In the genomic region with DNA sequence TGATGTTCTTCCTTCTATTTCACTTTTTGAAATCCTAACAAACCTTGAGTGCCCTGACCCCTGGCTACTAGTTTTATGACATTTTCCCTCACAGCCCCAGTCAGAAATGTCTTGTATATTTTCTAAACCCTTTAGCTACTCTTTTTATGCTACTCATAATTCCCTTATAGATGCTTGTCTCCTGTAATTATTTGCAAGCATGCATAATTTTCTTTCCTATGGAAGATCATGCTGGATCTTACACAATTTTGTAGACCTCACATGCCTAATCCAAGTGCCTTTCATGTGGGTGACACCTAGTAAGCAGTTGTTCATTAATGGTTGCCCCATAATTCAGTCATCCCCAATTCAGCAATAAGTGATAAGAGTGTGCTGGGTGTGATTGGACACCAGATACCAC, we compare ENCODE assay signal across 11 cellular contexts.
"Had no signal": no experiment of that assay in that cellular context is flagged by ENCODE, and none has a peak within 500 bp of the region (broad histone marks: within the 10 kb centered on the region; RNA-seq: fewer than 3 reads in every experiment).

No MANE protein-coding gene starts in this region.

- FAIRE-seq: H1, H54 had no signal

- H3K9me3 ChIP-seq: HAP-1 had no signal

- H3K9ac ChIP-seq: GM23248 had no signal

- H2AFZ ChIP-seq: GM23248, GM23338 had no signal

- DNase-seq: GM23248, GOT3, H7, H9, HCEC 1CT, HFFc6 had no signal

- H3K4me1 ChIP-seq: HAP-1 had no signal

- H3K4me2 ChIP-seq: GM23338 had no signal

- H3K27ac ChIP-seq: GM23248 had no signal

- ATAC-seq: GM23338, HCT116 had no signal

- H3K4me3 ChIP-seq: GM23248, GM23338, HAP-1 had no signal

- H3K36me3 ChIP-seq: HAP-1 had no signal
